ENCODE assay signal across 3 cellular contexts in genomic region chr5:176189857-176190256, GRCh38.
"Had no signal": no experiment of that assay in that cellular context is flagged by ENCODE, and none has a peak within 500 bp of the region (broad histone marks: within the 10 kb centered on the region; RNA-seq: fewer than 3 reads in every experiment).

No MANE protein-coding gene starts in this region.

- H3K4me3 ChIP-seq: GM12878 had no signal

- DNase-seq: GDM1, GF-D8 had no signal

- ATAC-seq: GM12878 had no signal
